ENCODE assay signal across 31 cellular contexts in genomic region chr7:2986561-2986960, GRCh38. TPM values are rescaled to one million over a fixed set of nuclear protein-coding genes. Genes with fewer than 3 reads are reported as not detected.
DNase-seq lines count a peak whose midpoint lies in the region; ATAC-seq and TF ChIP-seq lines count a peak whose summit lies in the region.
"Had no signal": no experiment of that assay in that cellular context is flagged by ENCODE, and none has a peak within 500 bp of the region (broad histone marks: within the 10 kb centered on the region; RNA-seq: fewer than 3 reads in every experiment).

No MANE protein-coding gene starts in this region.

- H3K4me1 ChIP-seq in naive thymus-derived CD4-positive, alpha-beta T cell (ENCODE audit: control insufficient read depth in 2 of 2, insufficient read depth in 2 of 2, low read length in 2 of 2): peaks cover 16 to 27% of the 10 kb centered on the region in 2 donors
- H3K4me1 ChIP-seq: Caco-2, tibial artery had no signal

- H3K27ac Mint-ChIP-seq in natural killer cell: peak overlapping the region; percentile 66 to 93
- H3K27ac Mint-ChIP-seq in natural killer cell treated with Interleukin-12 subunit alpha and Interleukin-12 subunit beta and Interleukin-15 and Interleukin-18, amount 100 ng/mL, for 72 hours: peak overlapping the region in 1 of 2 donors; percentile 56
- H3K27ac Mint-ChIP-seq in activated naive CD8-positive, alpha-beta T cell treated with anti-CD3 and anti-CD28 coated beads for 36 hours: peak overlapping the region; percentile 42
- peak overlapping the region in 8 of 9 donors; percentile 49 to 89 (median 84) for H3K27ac Mint-ChIP-seq in naive thymus-derived CD4-positive, alpha-beta T cell
- H3K27ac Mint-ChIP-seq in activated T-helper 1 cell treated with anti-CD3 and anti-CD28 coated beads, Interleukin-12 subunit alpha, Interleukin-12 subunit beta, Interleukin-2, Interleukin-4 antibody, amounts not matched to agents 30 ng/mL and 10 ng/mL and 1 ng/mL, durations not matched to agents 14 hours and 24 hours and 36 hours: no peak overlapping the region
- H3K27ac Mint-ChIP-seq: activated CD4-positive, alpha-beta memory T cell treated with anti-CD3 and anti-CD28 coated beads, Interleukin-2, amount 10 ng/mL, durations not matched to agents 7 days and 5 days had no signal

- H3K36me3 ChIP-seq in naive thymus-derived CD4-positive, alpha-beta T cell (ENCODE audit: control insufficient read depth in 2 of 3, insufficient read depth in 3 of 3, low read length in 3 of 3): peaks cover 0 to 11% (median 0%) of the 10 kb centered on the region in 3 experiments
- H3K36me3 ChIP-seq: neutrophil, tibial artery had no signal

- no peak overlapping the region for H3K4me3 ChIP-seq in naive thymus-derived CD4-positive, alpha-beta T cell (ENCODE audit: low read length)
- H3K4me3 ChIP-seq: BLaER1, tibial artery had no signal

- no peak for TF ChIP-seq CTCF in natural killer cell (IDR thresholded peaks at IDR 0.05)

- H3K4me1 Mint-ChIP-seq in natural killer cell: peaks cover 76 to 81% of the 10 kb centered on the region in 2 donors
- H3K4me1 Mint-ChIP-seq in natural killer cell treated with Interleukin-12 subunit alpha and Interleukin-12 subunit beta and Interleukin-15 and Interleukin-18, amount 100 ng/mL, for 72 hours (ENCODE audit: low read depth in 2 of 2): peaks cover 63 to 65% of the 10 kb centered on the region in 2 donors
- peaks cover 56% of the 10 kb centered on the region for H3K4me1 Mint-ChIP-seq in activated naive CD8-positive, alpha-beta T cell treated with anti-CD3 and anti-CD28 coated beads for 36 hours
- peaks cover 45 to 81% (median 67%) of the 10 kb centered on the region in 7 donors for H3K4me1 Mint-ChIP-seq in naive thymus-derived CD4-positive, alpha-beta T cell
- H3K4me1 Mint-ChIP-seq in activated T-helper 1 cell treated with anti-CD3 and anti-CD28 coated beads, Interleukin-12 subunit alpha, Interleukin-12 subunit beta, Interleukin-2, Interleukin-4 antibody, amounts not matched to agents 30 ng/mL and 10 ng/mL and 1 ng/mL, durations not matched to agents 14 hours and 24 hours and 36 hours (ENCODE audit: low read depth): peaks cover 51% of the 10 kb centered on the region

- POLR2A ChIA-PET in naive thymus-derived CD4-positive, alpha-beta T cell (lab: Charles Lee): no interaction called here

- no peak overlapping the region for H3K27ac ChIP-seq in naive thymus-derived CD4-positive, alpha-beta T cell (ENCODE audit: low read depth, low read length)
- H3K27ac ChIP-seq: BLaER1, epithelial cell of prostate, neutrophil, tibial artery had no signal

- H3K36me3 Mint-ChIP-seq in natural killer cell: peaks cover 6% of the 10 kb centered on the region
- peaks cover 6% of the 10 kb centered on the region for H3K36me3 Mint-ChIP-seq in natural killer cell treated with Interleukin-12 subunit alpha and Interleukin-12 subunit beta and Interleukin-15 and Interleukin-18, amount 100 ng/mL, for 72 hours
- H3K36me3 Mint-ChIP-seq in activated naive CD8-positive, alpha-beta T cell treated with anti-CD3 and anti-CD28 coated beads for 36 hours: peaks cover 79% of the 10 kb centered on the region
- peaks cover 4 to 47% (median 34%) of the 10 kb centered on the region in 5 donors for H3K36me3 Mint-ChIP-seq in naive thymus-derived CD4-positive, alpha-beta T cell
- H3K36me3 Mint-ChIP-seq in activated T-helper 1 cell treated with anti-CD3 and anti-CD28 coated beads, Interleukin-12 subunit alpha, Interleukin-12 subunit beta, Interleukin-2, Interleukin-4 antibody, amounts not matched to agents 30 ng/mL and 10 ng/mL and 1 ng/mL, durations not matched to agents 14 hours and 24 hours and 36 hours (ENCODE audit: low read depth): peaks cover 47% of the 10 kb centered on the region

- DNase-seq in natural killer cell: no peak
- no peak for DNase-seq in natural killer cell treated with Interleukin-12 subunit alpha and Interleukin-12 subunit beta and Interleukin-15 and Interleukin-18, amount 100 ng/mL, for 72 hours (ENCODE audit: low spot score)
- DNase-seq in activated naive CD8-positive, alpha-beta T cell treated with anti-CD3 and anti-CD28 coated beads for 36 hours: no peak
- no peak for DNase-seq in naive thymus-derived CD4-positive, alpha-beta T cell
- no peak for DNase-seq in NCI-H2107 treated with DMSO at 0.1 percent for 48 hours (lab: John Stamatoyannopoulos, UW; ENCODE audit: unreplicated experiment)
- no peak for DNase-seq in NCI-H2029 treated with DMSO at 0.1 percent for 48 hours (lab: John Stamatoyannopoulos, UW)
- no peak for DNase-seq in activated T-helper 1 cell treated with anti-CD3 and anti-CD28 coated beads, Interleukin-12 subunit alpha, Interleukin-12 subunit beta, Interleukin-2, Interleukin-4 antibody, amounts not matched to agents 30 ng/mL and 10 ng/mL and 1 ng/mL, durations not matched to agents 14 hours and 24 hours and 36 hours (ENCODE audit: low spot score)
- DNase-seq: activated CD4-positive, alpha-beta memory T cell treated with anti-CD3 and anti-CD28 coated beads, Interleukin-2, amount 10 ng/mL, durations not matched to agents 7 days and 5 days; activated CD8-positive, alpha-beta memory T cell treated with anti-CD3 and anti-CD28 coated beads, Interleukin-2, amount 50 U/mL, for 48 hours; activated gamma-delta T cell treated with Interleukin-2 at 50 U/mL for 16 hours; anterior cingulate cortex; Caco-2; caudate nucleus; cortex of kidney; DMS53; effector memory CD4-positive, alpha-beta T cell; hippocampal formation; MM.1S; NCI-H1105 treated with DMSO at 0.1 percent for 48 hours; NCI-H1930; NCI-H524 treated with DMSO at 0.1 percent for 48 hours; PC-3; right cardiac atrium; stimulated activated CD4-positive, alpha-beta T cell treated with anti-CD3 and anti-CD28 coated beads, Interleukin-2, amount 100 ng/mL, for 24 hours; T-helper 2 cell; tibial artery had no signal

- no peak for ATAC-seq in natural killer cell
- ATAC-seq in natural killer cell treated with Interleukin-12 subunit alpha and Interleukin-12 subunit beta and Interleukin-15 and Interleukin-18, amount 100 ng/mL, for 72 hours: no peak
- no peak for ATAC-seq in naive thymus-derived CD4-positive, alpha-beta T cell
- ATAC-seq: HCT116, PC-3, right cardiac atrium, Right ventricle myocardium inferior had no signal

- H3K4me3 Mint-ChIP-seq in natural killer cell: no peak overlapping the region
- H3K4me3 Mint-ChIP-seq in natural killer cell treated with Interleukin-12 subunit alpha and Interleukin-12 subunit beta and Interleukin-15 and Interleukin-18, amount 100 ng/mL, for 72 hours: no peak overlapping the region
- no peak overlapping the region for H3K4me3 Mint-ChIP-seq in activated naive CD8-positive, alpha-beta T cell treated with anti-CD3 and anti-CD28 coated beads for 36 hours
- H3K4me3 Mint-ChIP-seq in naive thymus-derived CD4-positive, alpha-beta T cell: peak overlapping the region in 3 of 10 donors; percentile 21 to 47 (median 27)
- no peak overlapping the region for H3K4me3 Mint-ChIP-seq in activated T-helper 1 cell treated with anti-CD3 and anti-CD28 coated beads, Interleukin-12 subunit alpha, Interleukin-12 subunit beta, Interleukin-2, Interleukin-4 antibody, amounts not matched to agents 30 ng/mL and 10 ng/mL and 1 ng/mL, durations not matched to agents 14 hours and 24 hours and 36 hours
- H3K4me3 Mint-ChIP-seq: activated CD4-positive, alpha-beta memory T cell treated with anti-CD3 and anti-CD28 coated beads, Interleukin-2, amount 10 ng/mL, durations not matched to agents 7 days and 5 days had no signal

- intact Hi-C loops in natural killer cell (cut with micrococcal nuclease): no loop called here
- intact Hi-C loops in naive thymus-derived CD4-positive, alpha-beta T cell (cut with micrococcal nuclease): no loop called here
- intact Hi-C loops in activated T-helper 1 cell treated with anti-CD3 and anti-CD28 coated beads, Interleukin-12 subunit alpha, Interleukin-12 subunit beta, Interleukin-2, Interleukin-4 antibody, amounts not matched to agents 30 ng/mL and 10 ng/mL and 1 ng/mL, durations not matched to agents 14 hours and 24 hours and 36 hours (cut with micrococcal nuclease): loop anchor here (2.0 kb wide), 1 partner anchor 24 kb away; no protein-coding TSS in a partner anchor

- CTCF ChIA-PET in naive thymus-derived CD4-positive, alpha-beta T cell (lab: Charles Lee): no interaction called here

- H3K27me3 Mint-ChIP-seq in natural killer cell (ENCODE audit: low read depth in 2 of 2): no peaks in the 10 kb centered on the region
- H3K27me3 Mint-ChIP-seq in natural killer cell treated with Interleukin-12 subunit alpha and Interleukin-12 subunit beta and Interleukin-15 and Interleukin-18, amount 100 ng/mL, for 72 hours: no peaks in the 10 kb centered on the region
- H3K27me3 Mint-ChIP-seq in activated naive CD8-positive, alpha-beta T cell treated with anti-CD3 and anti-CD28 coated beads for 36 hours: no peaks in the 10 kb centered on the region
- no peaks in the 10 kb centered on the region for H3K27me3 Mint-ChIP-seq in naive thymus-derived CD4-positive, alpha-beta T cell
- H3K27me3 Mint-ChIP-seq in activated T-helper 1 cell treated with anti-CD3 and anti-CD28 coated beads, Interleukin-12 subunit alpha, Interleukin-12 subunit beta, Interleukin-2, Interleukin-4 antibody, amounts not matched to agents 30 ng/mL and 10 ng/mL and 1 ng/mL, durations not matched to agents 14 hours and 24 hours and 36 hours (ENCODE audit: insufficient read depth): no peaks in the 10 kb centered on the region
- H3K27me3 Mint-ChIP-seq: activated CD4-positive, alpha-beta memory T cell treated with anti-CD3 and anti-CD28 coated beads, Interleukin-2, amount 10 ng/mL, durations not matched to agents 7 days and 5 days had no signal

- H3K9me3 Mint-ChIP-seq in natural killer cell: no peaks in the 10 kb centered on the region
- peaks cover 4% of the 10 kb centered on the region for H3K9me3 Mint-ChIP-seq in natural killer cell treated with Interleukin-12 subunit alpha and Interleukin-12 subunit beta and Interleukin-15 and Interleukin-18, amount 100 ng/mL, for 72 hours
- peaks cover 17% of the 10 kb centered on the region for H3K9me3 Mint-ChIP-seq in activated naive CD8-positive, alpha-beta T cell treated with anti-CD3 and anti-CD28 coated beads for 36 hours
- H3K9me3 Mint-ChIP-seq in naive thymus-derived CD4-positive, alpha-beta T cell: peaks cover 0 to 22% (median 7%) of the 10 kb centered on the region in 11 donors
- peaks cover 17% of the 10 kb centered on the region for H3K9me3 Mint-ChIP-seq in activated T-helper 1 cell treated with anti-CD3 and anti-CD28 coated beads, Interleukin-12 subunit alpha, Interleukin-12 subunit beta, Interleukin-2, Interleukin-4 antibody, amounts not matched to agents 30 ng/mL and 10 ng/mL and 1 ng/mL, durations not matched to agents 14 hours and 24 hours and 36 hours

- no peaks in the 10 kb centered on the region for H3K9me3 ChIP-seq in naive thymus-derived CD4-positive, alpha-beta T cell (ENCODE audit: control insufficient read depth in 2 of 3, low read length in 3 of 3)
- H3K9me3 ChIP-seq: Caco-2, neutrophil had no signal

- no peaks in the 10 kb centered on the region for H3K27me3 ChIP-seq in naive thymus-derived CD4-positive, alpha-beta T cell (ENCODE audit: control insufficient read depth in 2 of 2, insufficient read depth in 2 of 2, low read length in 2 of 2)
- H3K27me3 ChIP-seq: tibial artery had no signal

RNA-seq across cellular contexts. Expression of gene CARD11, which starts 57.1 kb away (rescaled TPM):
- 100 to 1,000 TPM; 196 to 233 (median 199) TPM for total RNA-seq in natural killer cell
- 10 to 100 TPM; 79.3 to 80.8 TPM for total RNA-seq in natural killer cell treated with Interleukin-12 subunit alpha and Interleukin-12 subunit beta and Interleukin-15 and Interleukin-18, amount 100 ng/mL, for 72 hours
- total RNA-seq in activated naive CD8-positive, alpha-beta T cell treated with anti-CD3 and anti-CD28 coated beads for 36 hours: 100 to 1,000 TPM; 108 to 111 TPM
- total RNA-seq in naive thymus-derived CD4-positive, alpha-beta T cell: 100 to 1,000 TPM; 112 to 136 (median 118) TPM
- 10 to 100 TPM; 13.3 to 44.5 TPM for polyA plus RNA-seq in naive thymus-derived CD4-positive, alpha-beta T cell
- total RNA-seq in activated T-helper 1 cell treated with anti-CD3 and anti-CD28 coated beads, Interleukin-12 subunit alpha, Interleukin-12 subunit beta, Interleukin-2, Interleukin-4 antibody, amounts not matched to agents 30 ng/mL and 10 ng/mL and 1 ng/mL, durations not matched to agents 14 hours and 24 hours and 36 hours: 120 and 128 TPM in 2 replicates
- total RNA-seq: PC-3 had no signal
